In genomic region chr19:30896551-30896950, GRCh38 we compare ENCODE assay signal across 1 cellular context.
TF ChIP-seq lines count a peak whose summit lies in the region.

No MANE protein-coding gene starts in this region.

TF ChIP-seq in H1, 55 proteins besides CTCF, POLR2A, EP300 and RAD21:
- TF ChIP-seq TBP (IDR thresholded peaks at IDR 0.05; ENCODE audit: low read depth, low read length) (no peak), SIRT6 (IDR thresholded peaks at IDR 0.05; ENCODE audit: low read length) (no peak), ZNF274 (IDR thresholded peaks at IDR 0.05; ENCODE audit: borderline replicate concordance, extremely low read depth, low read length) (no peak), PHF8 (conservative IDR thresholded peaks at IDR 0.05; ENCODE audit: low read depth, low read length) (no peak), SP1 (IDR thresholded peaks at IDR 0.05; ENCODE audit: low read depth, low read length) (peak; percentile 77), MAFK (IDR thresholded peaks at IDR 0.05; ENCODE audit: low read depth, low read length) (no peak), ASH2L (IDR thresholded peaks at IDR 0.05; ENCODE audit: low read length) (peak; percentile 37), EZH2 (IDR thresholded peaks at IDR 0.05; ENCODE audit: low read depth, low read length, severe bottlenecking) (no peak), RBBP5 (IDR thresholded peaks at IDR 0.05; ENCODE audit: borderline replicate concordance, low read depth, low read length) (peak; percentile 62; the same call in 1 of the 2 replicates), TEAD4 (IDR thresholded peaks at IDR 0.05; ENCODE audit: low read depth, low read length) (peak; percentile 56), E2F6 (IDR thresholded peaks at IDR 0.05) (no peak), TAF1 (IDR thresholded peaks at IDR 0.05; ENCODE audit: low read depth, low read length) (no peak), ATF3 (IDR thresholded peaks at IDR 0.05; ENCODE audit: insufficient read depth, low read depth, low read length) (no peak), HDAC6 (IDR thresholded peaks at IDR 0.05; ENCODE audit: low read depth, low read length) (no peak), GTF2F1 (IDR thresholded peaks at IDR 0.05; ENCODE audit: borderline replicate concordance, low read depth, low read length) (no peak), CHD1 (IDR thresholded peaks at IDR 0.05; ENCODE audit: low read depth, low read length) (no peak)
